36 cellular contexts compared by ENCODE assay signal in genomic region chr1:216074196-216074595, GRCh38.
"Had no signal": no experiment of that assay in that cellular context is flagged by ENCODE, and none has a peak within 500 bp of the region (broad histone marks: within the 10 kb centered on the region; RNA-seq: fewer than 3 reads in every experiment).

No MANE protein-coding gene starts in this region.

- H3K27ac ChIP-seq: adrenal gland, breast epithelium, cardiac muscle cell, coronary artery, dorsolateral prefrontal cortex, gastrocnemius medialis, heart left ventricle, WERI-Rb-1 had no signal

- H3K4me3 Mint-ChIP-seq: activated B cell treated with CpG ODN at 0.5 μM for 24 hours; activated CD4-positive, alpha-beta memory T cell treated with anti-CD3 and anti-CD28 coated beads for 36 hours; activated CD8-positive, alpha-beta memory T cell treated with anti-CD3 and anti-CD28 coated beads, Interleukin-2, amount 10 ng/mL, durations not matched to agents 7 days and 5 days; activated CD8-positive, alpha-beta T cell treated with anti-CD3 and anti-CD28 coated beads, Interleukin-2, amount 10 ng/mL, durations not matched to agents 7 days and 5 days; activated naive CD4-positive, alpha-beta T cell treated with anti-CD3 and anti-CD28 coated beads for 36 hours; activated naive CD4-positive, alpha-beta T cell treated with anti-CD3 and anti-CD28 coated beads, Interleukin-2, amount 50 U/mL, for 24 hours; activated naive CD8-positive, alpha-beta T cell treated with anti-CD3 and anti-CD28 coated beads for 36 hours; activated naive CD8-positive, alpha-beta T cell treated with anti-CD3 and anti-CD28 coated beads, Interleukin-2, amount 50 U/mL, for 24 hours; activated T-helper 1 cell treated with anti-CD3 and anti-CD28 coated beads, Interleukin-12 subunit alpha, Interleukin-12 subunit beta, Interleukin-2, Interleukin-4 antibody, amounts not matched to agents 30 ng/mL and 10 ng/mL and 1 ng/mL, durations not matched to agents 14 hours and 24 hours and 36 hours; brain; central memory CD8-positive, alpha-beta T cell; dendritic cell treated with granulocyte-macrophage colony-stimulating factor and Interleukin-4, amounts not matched to agents 40 ng/mL and 50 ng/mL, for 4 days; endodermal cell; T-helper 17 cell; T-helper 2 cell treated with Interferon-gamma antibody and Interleukin-4, amounts not matched to agents 5 μg/mL and 100 μg/mL, for 36 hours had no signal

- H3K9me3 Mint-ChIP-seq: activated B cell treated with CpG ODN at 0.5 μM for 24 hours; activated naive CD4-positive, alpha-beta T cell treated with anti-CD3 and anti-CD28 coated beads, Interleukin-2, amount 50 U/mL, for 24 hours; activated T-helper 1 cell treated with anti-CD3 and anti-CD28 coated beads, Interleukin-12 subunit alpha, Interleukin-12 subunit beta, Interleukin-2, Interleukin-4 antibody, amounts not matched to agents 30 ng/mL and 10 ng/mL and 1 ng/mL, durations not matched to agents 14 hours and 24 hours and 36 hours; activated T-helper 2 cell treated with anti-CD3 and anti-CD28 coated beads, Interferon-gamma antibody, Interleukin-2, Interleukin-4, amounts not matched to agents 10 μg/mL and 5 μg/mL and 100 μg/mL, durations not matched to agents 14 hours and 24 hours and 36 hours; brain; dendritic cell treated with granulocyte-macrophage colony-stimulating factor and Interleukin-4, amounts not matched to agents 40 ng/mL and 50 ng/mL, for 4 days; endodermal cell; T-helper 2 cell treated with Interferon-gamma antibody and Interleukin-4, amounts not matched to agents 5 μg/mL and 100 μg/mL, for 36 hours had no signal

- H3K36me3 Mint-ChIP-seq: activated CD4-positive, alpha-beta memory T cell treated with anti-CD3 and anti-CD28 coated beads for 36 hours; activated CD8-positive, alpha-beta memory T cell treated with anti-CD3 and anti-CD28 coated beads, Interleukin-2, amount 10 ng/mL, durations not matched to agents 7 days and 5 days; activated naive CD4-positive, alpha-beta T cell treated with anti-CD3 and anti-CD28 coated beads, Interleukin-2, amount 50 U/mL, for 24 hours; activated naive CD8-positive, alpha-beta T cell treated with anti-CD3 and anti-CD28 coated beads for 36 hours; brain had no signal

- H3K36me3 ChIP-seq: adrenal gland, breast epithelium, cardiac muscle cell, gastrocnemius medialis, heart left ventricle, WERI-Rb-1 had no signal

- H3K27me3 Mint-ChIP-seq: activated B cell treated with CpG ODN at 0.5 μM for 24 hours; activated CD4-positive, alpha-beta memory T cell treated with anti-CD3 and anti-CD28 coated beads for 36 hours; activated CD8-positive, alpha-beta memory T cell treated with anti-CD3 and anti-CD28 coated beads, Interleukin-2, amount 10 ng/mL, durations not matched to agents 7 days and 5 days; activated naive CD4-positive, alpha-beta T cell treated with anti-CD3 and anti-CD28 coated beads, Interleukin-2, amount 50 U/mL, for 24 hours; activated naive CD8-positive, alpha-beta T cell treated with anti-CD3 and anti-CD28 coated beads for 36 hours; activated naive CD8-positive, alpha-beta T cell treated with anti-CD3 and anti-CD28 coated beads, Interleukin-2, amount 50 U/mL, for 24 hours; brain; central memory CD8-positive, alpha-beta T cell; dendritic cell treated with granulocyte-macrophage colony-stimulating factor and Interleukin-4, amounts not matched to agents 40 ng/mL and 50 ng/mL, for 4 days; T-helper 17 cell had no signal

- H3K9me3 ChIP-seq: adrenal gland, breast epithelium, gastrocnemius medialis, heart left ventricle had no signal

- DNase-seq: activated B cell treated with CpG ODN at 0.5 μM for 24 hours; activated CD4-positive, alpha-beta memory T cell treated with anti-CD3 and anti-CD28 coated beads for 36 hours; activated CD4-positive, alpha-beta T cell treated with anti-CD3 and anti-CD28 coated beads for 48 hours; activated CD4-positive, alpha-beta T cell treated with anti-CD3 and anti-CD28 coated beads, Interleukin-2, amount 50 U/mL, for 1 hour; activated CD8-positive, alpha-beta memory T cell treated with anti-CD3 and anti-CD28 coated beads, Interleukin-2, amount 10 ng/mL, durations not matched to agents 7 days and 5 days; activated CD8-positive, alpha-beta memory T cell treated with anti-CD3 and anti-CD28 coated beads, Interleukin-2, amount 50 U/mL, for 4 hours; activated CD8-positive, alpha-beta T cell treated with anti-CD3 and anti-CD28 coated beads, Interleukin-2, amount 10 ng/mL, durations not matched to agents 7 days and 5 days; activated effector memory CD4-positive, alpha-beta T cell treated with anti-CD3 and anti-CD28 coated beads, Interleukin-2, amount 50 U/mL, for 16 hours; activated naive CD4-positive, alpha-beta T cell treated with anti-CD3 and anti-CD28 coated beads for 36 hours; activated naive CD8-positive, alpha-beta T cell treated with anti-CD3 and anti-CD28 coated beads for 36 hours; activated naive CD8-positive, alpha-beta T cell treated with anti-CD3 and anti-CD28 coated beads, Interleukin-2, amount 50 U/mL, for 24 hours; activated T-cell treated with anti-CD3 and anti-CD28 coated beads, Interleukin-2, amount 50 U/mL, for 1 hour; activated T-cell treated with anti-CD3 and anti-CD28 coated beads, Interleukin-2, amount 50 U/mL, for 48 hours; adrenal gland; amygdala; aorta; dorsolateral prefrontal cortex; effector memory CD4-positive, alpha-beta T cell; endodermal cell; foreskin fibroblast; gastrocnemius medialis; glutamatergic neuron; heart left ventricle; T-helper 17 cell; T1000; WERI-Rb-1 had no signal

- H3K27ac Mint-ChIP-seq: activated B cell treated with CpG ODN at 0.5 μM for 24 hours; activated CD4-positive, alpha-beta memory T cell treated with anti-CD3 and anti-CD28 coated beads for 36 hours; activated CD8-positive, alpha-beta memory T cell treated with anti-CD3 and anti-CD28 coated beads, Interleukin-2, amount 10 ng/mL, durations not matched to agents 7 days and 5 days; activated CD8-positive, alpha-beta T cell treated with anti-CD3 and anti-CD28 coated beads, Interleukin-2, amount 10 ng/mL, durations not matched to agents 7 days and 5 days; activated naive CD4-positive, alpha-beta T cell treated with anti-CD3 and anti-CD28 coated beads for 36 hours; activated naive CD4-positive, alpha-beta T cell treated with anti-CD3 and anti-CD28 coated beads, Interleukin-2, amount 50 U/mL, for 24 hours; activated naive CD8-positive, alpha-beta T cell treated with anti-CD3 and anti-CD28 coated beads for 36 hours; activated naive CD8-positive, alpha-beta T cell treated with anti-CD3 and anti-CD28 coated beads, Interleukin-2, amount 50 U/mL, for 24 hours; activated T-helper 1 cell treated with anti-CD3 and anti-CD28 coated beads, Interleukin-12 subunit alpha, Interleukin-12 subunit beta, Interleukin-2, Interleukin-4 antibody, amounts not matched to agents 30 ng/mL and 10 ng/mL and 1 ng/mL, durations not matched to agents 14 hours and 24 hours and 36 hours; activated T-helper 2 cell treated with anti-CD3 and anti-CD28 coated beads, Interferon-gamma antibody, Interleukin-2, Interleukin-4, amounts not matched to agents 10 μg/mL and 5 μg/mL and 100 μg/mL, durations not matched to agents 14 hours and 24 hours and 36 hours; brain; dendritic cell treated with granulocyte-macrophage colony-stimulating factor and Interleukin-4, amounts not matched to agents 40 ng/mL and 50 ng/mL, for 4 days; endodermal cell; T-helper 17 cell; T-helper 2 cell treated with Interferon-gamma antibody and Interleukin-4, amounts not matched to agents 5 μg/mL and 100 μg/mL, for 36 hours had no signal

- H3K4me1 Mint-ChIP-seq: activated B cell treated with CpG ODN at 0.5 μM for 24 hours; activated CD8-positive, alpha-beta memory T cell treated with anti-CD3 and anti-CD28 coated beads, Interleukin-2, amount 10 ng/mL, durations not matched to agents 7 days and 5 days; activated naive CD4-positive, alpha-beta T cell treated with anti-CD3 and anti-CD28 coated beads, Interleukin-2, amount 50 U/mL, for 24 hours; activated naive CD8-positive, alpha-beta T cell treated with anti-CD3 and anti-CD28 coated beads for 36 hours; activated naive CD8-positive, alpha-beta T cell treated with anti-CD3 and anti-CD28 coated beads, Interleukin-2, amount 50 U/mL, for 24 hours; central memory CD8-positive, alpha-beta T cell; T-helper 17 cell had no signal

- H3K4me3 ChIP-seq: adrenal gland, breast epithelium, cardiac muscle cell, coronary artery, dorsolateral prefrontal cortex, gastrocnemius medialis, heart left ventricle had no signal
